1 cellular context compared by ENCODE assay signal in genomic region chr17:13619462-13619861, GRCh38.
TF ChIP-seq lines count a peak whose summit lies in the region.

No MANE protein-coding gene starts in this region.

TF ChIP-seq in A549, 52 proteins besides CTCF, POLR2A, EP300 and RAD21:
- no peak for TF ChIP-seq MYC (IDR thresholded peaks at IDR 0.05; ENCODE audit: borderline replicate concordance, low read length)
- no peak for TF ChIP-seq CHD4 (IDR thresholded peaks at IDR 0.05; ENCODE audit: borderline replicate concordance)
- no peak for TF ChIP-seq HMGXB4 (CRISPR knock-in tag; IDR thresholded peaks at IDR 0.05; ENCODE audit: borderline replicate concordance)
- no peak for TF ChIP-seq RFX5 (IDR thresholded peaks at IDR 0.05)
- no peak for TF ChIP-seq SREBF2 (IDR thresholded peaks at IDR 0.05)
- no peak for TF ChIP-seq ZSCAN20 (CRISPR knock-in tag; IDR thresholded peaks at IDR 0.05)
- TF ChIP-seq SMC3 (IDR thresholded peaks at IDR 0.05): no peak
TF ChIP-seq in A549: peak in this region for 0.
